1 cellular context compared by ENCODE assay signal in genomic region chr21:28642891-28643290, GRCh38.
TF ChIP-seq lines count a peak whose summit lies in the region.

No MANE protein-coding gene starts in this region.

TF ChIP-seq in WTC11, 78 proteins besides CTCF, POLR2A, EP300 and RAD21 (continued from another document):
- TF ChIP-seq ATF2 (CRISPR knock-in tag; IDR thresholded peaks at IDR 0.05; ENCODE audit: borderline replicate concordance, low read depth) (no peak), ZBTB21 (CRISPR knock-in tag; IDR thresholded peaks at IDR 0.05; ENCODE audit: borderline replicate concordance) (no peak), MAX (CRISPR knock-in tag; IDR thresholded peaks at IDR 0.05) (no peak), ZNF219 (CRISPR knock-in tag; IDR thresholded peaks at IDR 0.05; ENCODE audit: borderline replicate concordance) (no peak), MYBL2 (CRISPR knock-in tag; IDR thresholded peaks at IDR 0.05) (no peak), ATF1 (CRISPR knock-in tag; IDR thresholded peaks at IDR 0.05) (no peak), ZNF281 (CRISPR knock-in tag; IDR thresholded peaks at IDR 0.05) (no peak), NFATC4 (CRISPR knock-in tag; IDR thresholded peaks at IDR 0.05) (no peak), TCF7 (CRISPR knock-in tag; IDR thresholded peaks at IDR 0.05; ENCODE audit: low read depth) (no peak), GTF2I (CRISPR knock-in tag; conservative IDR thresholded peaks at IDR 0.05) (no peak), ZBTB43 (CRISPR knock-in tag; IDR thresholded peaks at IDR 0.05) (no peak)
TF ChIP-seq in WTC11: peak in this region for 0.
